Comparison of ENCODE assay signal across 19 cellular contexts in genomic region chr15:67859331-67859946, GRCh38. TPM values are rescaled to one million over a fixed set of nuclear protein-coding genes. Genes with fewer than 3 reads are reported as not detected.
"Had no signal": no experiment of that assay in that cellular context is flagged by ENCODE, and none has a peak within 500 bp of the region (broad histone marks: within the 10 kb centered on the region; RNA-seq: fewer than 3 reads in every experiment).

No MANE protein-coding gene starts in this region.

- H3K27ac Mint-ChIP-seq: activated CD8-positive, alpha-beta T cell treated with anti-CD3 and anti-CD28 coated beads, Interleukin-2, amount 10 ng/mL, durations not matched to agents 7 days and 5 days; activated T-helper 2 cell treated with anti-CD3 and anti-CD28 coated beads, Interferon-gamma antibody, Interleukin-2, Interleukin-4, amounts not matched to agents 10 μg/mL and 5 μg/mL and 100 μg/mL, durations not matched to agents 14 hours and 24 hours and 36 hours; dendritic cell treated with granulocyte-macrophage colony-stimulating factor and Interleukin-4, amounts not matched to agents 40 ng/mL and 50 ng/mL, for 4 days; effector memory CD8-positive, alpha-beta T cell had no signal

- H3K36me3 Mint-ChIP-seq: stimulated activated naive B cell treated with anti-CD40 and anti-IgM and Interleukin-4, amounts not matched to agents 10 μg/mL and 1 μg/mL and 100 μg/mL, for 72 hours had no signal

- H3K9me3 ChIP-seq: adrenal gland, neutrophil had no signal

- H3K27me3 ChIP-seq: adrenal gland, hepatocyte, neutrophil had no signal

- H3K27ac ChIP-seq: adrenal gland, hepatocyte, neutrophil had no signal

- H3K4me2 ChIP-seq: hepatocyte had no signal

- H3K4me3 ChIP-seq: adrenal gland, hepatocyte had no signal

- H3K27me3 Mint-ChIP-seq: stimulated activated naive B cell treated with anti-CD40 and anti-IgM and Interleukin-4, amounts not matched to agents 10 μg/mL and 1 μg/mL and 100 μg/mL, for 72 hours had no signal

- H3K4me3 Mint-ChIP-seq: activated CD8-positive, alpha-beta T cell treated with anti-CD3 and anti-CD28 coated beads, Interleukin-2, amount 10 ng/mL, durations not matched to agents 7 days and 5 days; central memory CD8-positive, alpha-beta T cell; dendritic cell treated with granulocyte-macrophage colony-stimulating factor and Interleukin-4, amounts not matched to agents 40 ng/mL and 50 ng/mL, for 4 days; effector memory CD8-positive, alpha-beta T cell; stimulated activated naive B cell treated with anti-CD40 and anti-IgM and Interleukin-4, amounts not matched to agents 10 μg/mL and 1 μg/mL and 100 μg/mL, for 72 hours had no signal

- H3K36me3 ChIP-seq: adrenal gland, neutrophil had no signal

- H3K9me3 Mint-ChIP-seq: activated T-helper 2 cell treated with anti-CD3 and anti-CD28 coated beads, Interferon-gamma antibody, Interleukin-2, Interleukin-4, amounts not matched to agents 10 μg/mL and 5 μg/mL and 100 μg/mL, durations not matched to agents 14 hours and 24 hours and 36 hours; central memory CD8-positive, alpha-beta T cell; dendritic cell treated with granulocyte-macrophage colony-stimulating factor and Interleukin-4, amounts not matched to agents 40 ng/mL and 50 ng/mL, for 4 days; effector memory CD8-positive, alpha-beta T cell; stimulated activated naive B cell treated with anti-CD40 and anti-IgM and Interleukin-4, amounts not matched to agents 10 μg/mL and 1 μg/mL and 100 μg/mL, for 72 hours had no signal

- ATAC-seq: activated CD8-positive, alpha-beta T cell treated with anti-CD3 and anti-CD28 coated beads, Interleukin-2, amount 10 ng/mL, durations not matched to agents 7 days and 5 days; effector memory CD8-positive, alpha-beta T cell; stimulated activated naive B cell treated with anti-CD40 and anti-IgM and Interleukin-4, amounts not matched to agents 10 μg/mL and 1 μg/mL and 100 μg/mL, for 72 hours had no signal

- H3K4me1 Mint-ChIP-seq: central memory CD8-positive, alpha-beta T cell had no signal

- DNase-seq: activated CD4-positive, alpha-beta T cell treated with anti-CD3 and anti-CD28 coated beads for 4 hours; activated CD8-positive, alpha-beta T cell treated with anti-CD3 and anti-CD28 coated beads, Interleukin-2, amount 10 ng/mL, durations not matched to agents 7 days and 5 days; activated naive CD4-positive, alpha-beta T cell treated with anti-CD3 and anti-CD28 coated beads, Interleukin-2, amount 50 U/mL, for 16 hours; adrenal gland; effector memory CD8-positive, alpha-beta T cell; kidney; posterior cingulate gyrus; stimulated activated naive B cell treated with anti-CD40 and anti-IgM and Interleukin-4, amounts not matched to agents 10 μg/mL and 1 μg/mL and 100 μg/mL, for 72 hours; T-helper 9 cell; trophoblast cell had no signal

RNA-seq across cellular contexts. Expression of gene RNU6-1, which starts 19.6 kb away (rescaled TPM):
- total RNA-seq: activated CD8-positive, alpha-beta T cell treated with anti-CD3 and anti-CD28 coated beads, Interleukin-2, amount 10 ng/mL, durations not matched to agents 7 days and 5 days; activated T-helper 2 cell treated with anti-CD3 and anti-CD28 coated beads, Interferon-gamma antibody, Interleukin-2, Interleukin-4, amounts not matched to agents 10 μg/mL and 5 μg/mL and 100 μg/mL, durations not matched to agents 14 hours and 24 hours and 36 hours; adrenal gland; epithelial cell of proximal tubule; hepatocyte; kidney; liver; myocyte; subcutaneous adipose tissue had no signal
- polyA plus RNA-seq: adrenal gland, hepatocyte, liver had no signal

RNA-seq across cellular contexts. Expression of gene SKOR1, which starts 34.1 kb away (rescaled TPM):
- total RNA-seq: epithelial cell of proximal tubule had no signal
